ENCODE assay signal across 13 cellular contexts in the genomic region with DNA sequence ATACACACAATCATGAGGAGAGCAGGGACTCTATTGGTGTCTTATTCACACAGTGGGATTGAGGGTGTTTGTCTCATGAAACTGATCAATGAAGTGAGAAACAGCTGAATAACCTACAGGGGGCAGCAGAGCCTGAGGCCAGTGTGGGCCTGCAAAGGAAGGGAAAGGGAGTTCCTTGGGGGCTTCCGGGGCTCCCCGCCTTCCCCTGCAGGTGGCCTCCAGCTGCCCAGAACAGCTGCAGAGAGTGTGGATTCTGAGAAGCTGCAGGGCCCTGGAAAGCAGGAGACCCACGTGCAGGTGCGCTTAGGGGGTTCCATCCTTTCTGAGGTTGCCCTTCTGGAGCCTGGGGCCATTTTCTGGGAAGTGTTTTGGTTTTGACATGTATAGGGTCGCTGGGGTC. TPM values are rescaled to one million over a fixed set of nuclear protein-coding genes. Genes with fewer than 3 reads are reported as not detected.
A peak's percentile ranks its signal among the peaks of the same experiment; 100 is the strongest.
DNase-seq lines count a peak whose midpoint lies in the region; ATAC-seq and TF ChIP-seq lines count a peak whose summit lies in the region.
"Had no signal": no experiment of that assay in that cellular context is flagged by ENCODE, and none has a peak within 500 bp of the region (broad histone marks: within the 10 kb centered on the region; RNA-seq: fewer than 3 reads in every experiment).

No MANE protein-coding gene starts in this region.

- intact Hi-C loops in cardiac septum (cut with DNase I), result loop anchor here (5.0 kb wide), 1 partner anchor 188 kb away; a partner anchor contains a TSS
- intact Hi-C loops in CD8-positive, alpha-beta T cell (cut with DNase I, micrococcal nuclease), result loop anchor here in 1 of 2 experiments (5.0 kb wide), 1 partner anchor 173 kb away; a partner anchor contains a TSS

- H3K4me1 ChIP-seq in cardiac muscle cell (ENCODE audit: low read depth) (no peaks in the 10 kb centered on the region), Karpas-422 (ENCODE audit: low read length) (peaks cover 5% of the 10 kb centered on the region), neural progenitor cell (no peaks in the 10 kb centered on the region)
- peaks cover 4% of the 10 kb centered on the region for H3K4me1 ChIP-seq in CD8-positive, alpha-beta T cell (ENCODE audit: insufficient read depth, low read length)

- H3K27ac ChIP-seq in cardiac muscle cell (no peak overlapping the region), Karpas-422 (ENCODE audit: low read length) (no peak overlapping the region), neural progenitor cell (no peak overlapping the region)
- no peak overlapping the region for H3K27ac ChIP-seq in CD8-positive, alpha-beta T cell (ENCODE audit: low read depth, low read length)
- H3K27ac ChIP-seq: thoracic aorta had no signal

- H3K27me3 ChIP-seq in cardiac muscle cell (no peaks in the 10 kb centered on the region), Karpas-422 (ENCODE audit: low read length) (no peaks in the 10 kb centered on the region), neural progenitor cell (no peaks in the 10 kb centered on the region)
- no peaks in the 10 kb centered on the region for H3K27me3 ChIP-seq in CD8-positive, alpha-beta T cell (ENCODE audit: insufficient read depth, low read length)

- H2AFZ ChIP-seq in Karpas-422 (ENCODE audit: low read length) (no peak overlapping the region), neural progenitor cell (replicated peaks) (no peak overlapping the region)

- DNase-seq in cardiac muscle cell (ENCODE audit: low read depth in 1 of 2, low spot score in 1 of 2), result peak in 1 of 2 donors; percentile 41
- DNase-seq in cardiac septum (ENCODE audit: low spot score), result no peak
- peak; percentile 82 for DNase-seq in Karpas-422
- peak; percentile 26 for DNase-seq in activated naive CD4-positive, alpha-beta T cell treated with anti-CD3 and anti-CD28 coated beads, Interleukin-2, amount 10 ng/mL, durations not matched to agents 7 days and 5 days
- peak; percentile 68 for DNase-seq in neural progenitor cell (ENCODE audit: low spot score)
- no peak for DNase-seq in HCEC 1CT
- DNase-seq in CD8-positive, alpha-beta T cell, result no peak
- DNase-seq: activated CD4-positive, CD25-positive, alpha-beta regulatory T cell treated with anti-CD3 and anti-CD28 coated beads, Interleukin-2, amount 50 U/mL, for 72 hours; activated gamma-delta T cell treated with Interleukin-2 at 50 U/mL for 16 hours; CD4-positive, CD25-positive, alpha-beta regulatory T cell; NCI-H2171 treated with DMSO at 0.1 percent for 48 hours had no signal

- no peaks in the 10 kb centered on the region for H3K36me3 ChIP-seq in cardiac muscle cell
- H3K36me3 ChIP-seq in Karpas-422 (ENCODE audit: insufficient read depth, low read length), result peaks cover 9% of the 10 kb centered on the region
- H3K36me3 ChIP-seq in neural progenitor cell, result peaks cover 7% of the 10 kb centered on the region
- H3K36me3 ChIP-seq in CD8-positive, alpha-beta T cell (ENCODE audit: insufficient read depth, low read length), result no peaks in the 10 kb centered on the region
- H3K36me3 ChIP-seq: thoracic aorta had no signal

- peaks cover 4% of the 10 kb centered on the region for H3K27me3 Mint-ChIP-seq in activated naive CD4-positive, alpha-beta T cell treated with anti-CD3 and anti-CD28 coated beads, Interleukin-2, amount 10 ng/mL, durations not matched to agents 7 days and 5 days
- H3K27me3 Mint-ChIP-seq in neural progenitor cell (ENCODE audit: insufficient read depth, low read depth), result peaks cover 3% of the 10 kb centered on the region
- no peaks in the 10 kb centered on the region for H3K27me3 Mint-ChIP-seq in CD8-positive, alpha-beta T cell (ENCODE audit: low read depth)

- H3K4me2 ChIP-seq in Karpas-422 (ENCODE audit: low read depth, low read length, poor library complexity, severe bottlenecking) (no peak overlapping the region), neural progenitor cell (no peak overlapping the region)

- ATAC-seq in HG02970 (IDR thresholded peaks at IDR 0.05; ENCODE audit: low FRiP score, unreplicated experiment), result no peak
- no peak for ATAC-seq in CD8-positive, alpha-beta T cell

- H3K9me2 ChIP-seq in Karpas-422 (replicated peaks; ENCODE audit: insufficient read depth, low read length), result no peaks in the 10 kb centered on the region

- CTCF ChIA-PET in activated naive CD4-positive, alpha-beta T cell treated with anti-CD3 and anti-CD28 coated beads, Interleukin-2, amount 10 ng/mL, durations not matched to agents 7 days and 5 days (lab: Charles Lee), result interaction anchor here (0.6 kb wide), 1 partner anchor 188 kb away, joined by 3 read pairs; no protein-coding TSS in a partner anchor
- CTCF ChIA-PET in CD8-positive, alpha-beta T cell (lab: Charles Lee), result interaction anchor here (1.2 to 11.5 kb wide), 5 partner anchors 21 to 187 kb away, joined by 5 to 222 read pairs (median 21); a partner anchor contains a TSS

- H3K36me3 Mint-ChIP-seq in activated naive CD4-positive, alpha-beta T cell treated with anti-CD3 and anti-CD28 coated beads, Interleukin-2, amount 10 ng/mL, durations not matched to agents 7 days and 5 days, result peaks cover 5% of the 10 kb centered on the region
- H3K36me3 Mint-ChIP-seq in neural progenitor cell, result peaks cover 12% of the 10 kb centered on the region
- H3K36me3 Mint-ChIP-seq in CD8-positive, alpha-beta T cell, result peaks cover 6% of the 10 kb centered on the region
- H3K36me3 Mint-ChIP-seq: CD4-positive, CD25-positive, alpha-beta regulatory T cell had no signal

- TF ChIP-seq CTCF in cardiac muscle cell (IDR thresholded peaks at IDR 0.05; ENCODE audit: low read depth, low read length) (peak; percentile 12), neural progenitor cell (IDR thresholded peaks at IDR 0.05) (peak; percentile 56)
- no peak for TF ChIP-seq CTCF in CD8-positive, alpha-beta T cell (IDR thresholded peaks at IDR 0.05)

- H3K9ac ChIP-seq in Karpas-422 (ENCODE audit: low read length), result no peak overlapping the region
- no peak overlapping the region for H3K9ac ChIP-seq in neural progenitor cell

- H3K9me3 ChIP-seq in cardiac muscle cell (ENCODE audit: low read depth) (peaks cover 7% of the 10 kb centered on the region), Karpas-422 (ENCODE audit: low read length) (peaks cover 26% of the 10 kb centered on the region), neural progenitor cell (ENCODE audit: low read depth) (peaks cover 17% of the 10 kb centered on the region)
- H3K9me3 ChIP-seq in CD8-positive, alpha-beta T cell (ENCODE audit: low read length), result peaks cover 18% of the 10 kb centered on the region

- POLR2A ChIA-PET in CD8-positive, alpha-beta T cell (lab: Charles Lee), result interaction anchor here (1.4 to 1.6 kb wide), 2 partner anchors 20 to 61 kb away, joined by 5 read pairs; a partner anchor contains a TSS

- H3F3A ChIP-seq in neural progenitor cell (ENCODE audit: low read depth), result peaks cover 15% of the 10 kb centered on the region

- H3K4me3 Mint-ChIP-seq in activated naive CD4-positive, alpha-beta T cell treated with anti-CD3 and anti-CD28 coated beads, Interleukin-2, amount 10 ng/mL, durations not matched to agents 7 days and 5 days, result no peak overlapping the region
- H3K4me3 Mint-ChIP-seq in neural progenitor cell, result no peak overlapping the region
- H3K4me3 Mint-ChIP-seq in CD8-positive, alpha-beta T cell, result no peak overlapping the region

- peaks cover 5% of the 10 kb centered on the region for H3K4me1 Mint-ChIP-seq in activated naive CD4-positive, alpha-beta T cell treated with anti-CD3 and anti-CD28 coated beads, Interleukin-2, amount 10 ng/mL, durations not matched to agents 7 days and 5 days
- H3K4me1 Mint-ChIP-seq in neural progenitor cell, result peaks cover 5% of the 10 kb centered on the region
- peaks cover 11% of the 10 kb centered on the region for H3K4me1 Mint-ChIP-seq in CD8-positive, alpha-beta T cell (ENCODE audit: low read depth)

- peaks cover 24% of the 10 kb centered on the region for H3K79me2 ChIP-seq in Karpas-422 (ENCODE audit: low read length)
- H3K79me2 ChIP-seq in neural progenitor cell (ENCODE audit: low read depth), result peaks cover 17% of the 10 kb centered on the region

- H3K9me3 Mint-ChIP-seq in activated naive CD4-positive, alpha-beta T cell treated with anti-CD3 and anti-CD28 coated beads, Interleukin-2, amount 10 ng/mL, durations not matched to agents 7 days and 5 days, result peaks cover 36% of the 10 kb centered on the region
- peaks cover 46% of the 10 kb centered on the region for H3K9me3 Mint-ChIP-seq in neural progenitor cell
- H3K9me3 Mint-ChIP-seq in CD8-positive, alpha-beta T cell, result peaks cover 4% of the 10 kb centered on the region

- H3K4me3 ChIP-seq in cardiac muscle cell (no peak overlapping the region), Karpas-422 (ENCODE audit: low read length) (no peak overlapping the region), neural progenitor cell (no peak overlapping the region)
- no peak overlapping the region for H3K4me3 ChIP-seq in CD8-positive, alpha-beta T cell (ENCODE audit: low read depth, low read length)
- H3K4me3 ChIP-seq: thoracic aorta had no signal

- H3K27ac Mint-ChIP-seq in activated naive CD4-positive, alpha-beta T cell treated with anti-CD3 and anti-CD28 coated beads, Interleukin-2, amount 10 ng/mL, durations not matched to agents 7 days and 5 days, result no peak overlapping the region
- H3K27ac Mint-ChIP-seq in neural progenitor cell, result no peak overlapping the region
- no peak overlapping the region for H3K27ac Mint-ChIP-seq in CD8-positive, alpha-beta T cell
- H3K27ac Mint-ChIP-seq: CD4-positive, CD25-positive, alpha-beta regulatory T cell had no signal

- H4K20me1 ChIP-seq in Karpas-422 (ENCODE audit: insufficient read depth, low read depth, low read length) (no peaks in the 10 kb centered on the region), neural progenitor cell (ENCODE audit: low read depth) (peaks cover 11% of the 10 kb centered on the region)

RNA-seq across cellular contexts. Expression of a gene that starts 20.1 kb away (rescaled TPM):
- total RNA-seq in cardiac muscle cell, result 4.2 and 4.6 TPM in 2 replicates
- polyA plus RNA-seq in cardiac muscle cell, result 5.2 and 10.0 TPM in 2 replicates
- total RNA-seq in cardiac septum, result 3.1 TPM
- 3.2 and 9.2 TPM in 2 replicates for total RNA-seq in Karpas-422 (2014; rRNA removed; shearing (Covaris generic); ENCODE audit: low replicate concordance)
- 10.0 and 17.7 TPM in 2 replicates for total RNA-seq in neural progenitor cell (ENCODE audit: low replicate concordance)
- total RNA-seq in CD8-positive, alpha-beta T cell, result 1 to 10 TPM; 1.5 to 1.8 TPM

RNA-seq across cellular contexts. Expression of a gene that starts 50.5 kb away (rescaled TPM):
- total RNA-seq in cardiac muscle cell (9.5 and 12.0 TPM in 2 replicates), cardiac septum (4.3 TPM), neural progenitor cell (ENCODE audit: low replicate concordance) (8.2 and 8.3 TPM in 2 replicates)
- polyA plus RNA-seq in cardiac muscle cell, result 8.2 and 8.8 TPM in 2 replicates
- 4.4 and 6.0 TPM in 2 replicates for total RNA-seq in Karpas-422 (2014; rRNA removed; shearing (Covaris generic); ENCODE audit: low replicate concordance)
- total RNA-seq in CD8-positive, alpha-beta T cell, result 1 to 10 TPM; 1.0 to 2.1 TPM

Comparison
In these comparisons a context has a peak if more than half of its experiments do, and no peak if none do; other contexts are left out.
1. DNase-seq: peak in Karpas-422 (single experiment), activated naive CD4-positive, alpha-beta T cell treated with anti-CD3 and anti-CD28 coated beads, Interleukin-2, amount 10 ng/mL, durations not matched to agents 7 days and 5 days (single experiment) and neural progenitor cell (single experiment); none in cardiac septum (single experiment), HCEC 1CT (single experiment) and CD8-positive, alpha-beta T cell (0 of 7).